8 cellular contexts compared by ENCODE assay signal in genomic region chr11:119018074-119018938, GRCh38. TPM values are rescaled to one million over a fixed set of nuclear protein-coding genes. Genes with fewer than 3 reads are reported as not detected.
DNase-seq lines count a peak whose midpoint lies in the region; ATAC-seq and TF ChIP-seq lines count a peak whose summit lies in the region.

TSS of gene RPS25 (minus strand) at chr11:119018343. CDS start at chr11:119018284, 59 bp downstream.
TSS of gene TRAPPC4 (plus strand) at chr11:119018766. CDS start at chr11:119018796, 30 bp downstream.

- H3K4me3 ChIP-seq in IMR-90 (ENCODE audit: insufficient read depth, low read depth, low read length) (peak within 1 kb of the TSS; percentile 90), epithelial cell of esophagus (ENCODE audit: low read length) (peak within 1 kb of the TSS; percentile 97), mononuclear cell (ENCODE audit: low read length) (peak within 1 kb of the TSS; percentile 82)

- WGBS in IMR-90 (ENCODE audit: extremely low coverage in 2 of 2, insufficient read length in 1 of 2), 2 experiments: 0% methylated on average over 42 of the region's 63 CpGs; no CpG with 5 or more reads in 1 of the 2 experiments

- dilution Hi-C loops in IMR-90 (cut with HindIII; ENCODE audit: low sequenced_read_pairs, unreplicated experiment): no loop called here

- H3K36me3 ChIP-seq in IMR-90 (ENCODE audit: control insufficient read depth, insufficient read depth, low read length): peaks cover 33% of the 10 kb centered on the region

- peak within 1 kb of the TSS; percentile 75 for H3K18ac ChIP-seq in IMR-90 (ENCODE audit: low read depth, low read length)

- no peaks in the 10 kb centered on the region for H3K27me3 ChIP-seq in IMR-90 (ENCODE audit: control insufficient read depth, insufficient read depth, low read length)
- no peaks in the 10 kb centered on the region for H3K27me3 ChIP-seq in mononuclear cell (ENCODE audit: insufficient read depth, low read length)

- POLR2A ChIA-PET in IMR-90 (lab: Charles Lee; ENCODE audit: unreplicated experiment): interaction anchor here (0.7 kb wide), 1 partner anchor 13 kb away, joined by 3 read pairs; no protein-coding TSS in a partner anchor

- H4K91ac ChIP-seq in IMR-90 (ENCODE audit: insufficient read depth, low read depth, low read length): peak within 1 kb of the TSS; percentile 96

- peak within 1 kb of the TSS; percentile 88 for H3K27ac ChIP-seq in IMR-90 (ENCODE audit: insufficient read depth, low read length)

- H3K4me1 ChIP-seq in IMR-90 (ENCODE audit: control insufficient read depth, insufficient read depth, low read length): peaks cover 5% of the 10 kb centered on the region
- H3K4me1 ChIP-seq in mononuclear cell (ENCODE audit: insufficient read depth, low read length): peaks cover 35% of the 10 kb centered on the region

- H3K14ac ChIP-seq in IMR-90 (replicated peaks; ENCODE audit: low read depth, low read length): peak within 1 kb of the TSS; percentile 100

- CTCF ChIA-PET in IMR-90 (lab: Yijun Ruan, JAX): no interaction called here

- peak within 1 kb of the TSS; percentile 97 for H3K4ac ChIP-seq in IMR-90 (ENCODE audit: low read depth, low read length)

- peak within 1 kb of the TSS; percentile 96 for H2AK5ac ChIP-seq in IMR-90 (ENCODE audit: low read depth, low read length)

- BruUV-seq in IMR-90 (replicated peaks; lab: Mats Ljungman, UMichigan): no TSS peak

- H3K9ac ChIP-seq in IMR-90 (ENCODE audit: low read depth, low read length): peak within 1 kb of the TSS; percentile 96

- peak; percentile 89 for TF ChIP-seq POLR2A in IMR-90 (IDR thresholded peaks at IDR 0.05; ENCODE audit: low read depth, low read length)

- H2AK9ac ChIP-seq in IMR-90 (replicated peaks; ENCODE audit: low read depth, low read length, poor library complexity): peak within 1 kb of the TSS; percentile 99

- ATAC-seq in GM21528 (IDR thresholded peaks at IDR 0.05; ENCODE audit: low FRiP score, unreplicated experiment): peak; percentile 85
- ATAC-seq in IMR-90 (ENCODE audit: low read depth): peak; percentile 93

- peak within 1 kb of the TSS; percentile 89 for H3K4me2 ChIP-seq in IMR-90 (ENCODE audit: low read depth, low read length)

- peak within 1 kb of the TSS; percentile 98 for H3K23ac ChIP-seq in IMR-90 (ENCODE audit: low read depth, low read length)

- H4K8ac ChIP-seq in IMR-90 (ENCODE audit: low read depth in 2 of 2, low read length in 2 of 2): peak within 1 kb of the TSS; percentile 89 to 100

- DNase-seq in DMS 273 (lab: John Stamatoyannopoulos, UW; ENCODE audit: unreplicated experiment) (peak; percentile 96), IMR-90 (peak; percentile 95), OCI-M1 (lab: John Stamatoyannopoulos, UW) (peak; percentile 99), activated T-cell treated with anti-CD3 and anti-CD28 coated beads for 24 hours (ENCODE audit: low read depth) (peak; percentile 90), epithelial cell of esophagus (ENCODE audit: low read depth) (peak; percentile 98)
- peak; percentile 86 to 90 for DNase-seq in stimulated activated CD8-positive, alpha-beta memory T cell treated with anti-CD3 and anti-CD28 coated beads, Interleukin-4, amount 100 ng/mL, for 1 hour (ENCODE audit: low read depth in 2 of 2, low spot score in 1 of 2)

- H4K5ac ChIP-seq in IMR-90 (ENCODE audit: low read depth, low read length): peak within 1 kb of the TSS; percentile 98

- H4K20me1 ChIP-seq in IMR-90 (ENCODE audit: insufficient read depth, low read length): peaks cover 37% of the 10 kb centered on the region

- peak within 1 kb of the TSS; percentile 90 for H2BK5ac ChIP-seq in IMR-90 (ENCODE audit: low read depth, low read length, poor library complexity, severe bottlenecking)

- peak within 1 kb of the TSS; percentile 79; the same call in 1 of the 2 replicates for H2BK120ac ChIP-seq in IMR-90 (ENCODE audit: low read depth, low read length)

- TF ChIP-seq CTCF in IMR-90 (conservative IDR thresholded peaks at IDR 0.05; ENCODE audit: low read depth, low read length) (0 out of 2 replicates have a peak, but pooled peaks have one; percentile 2), epithelial cell of esophagus (IDR thresholded peaks at IDR 0.05; ENCODE audit: insufficient read depth, low read depth, low read length, missing control alignments) (no peak)

- intact Hi-C loops in IMR-90 (cut with micrococcal nuclease): no loop called here

- peaks cover 3% of the 10 kb centered on the region; the same call in 1 of the 2 replicates for H3K9me1 ChIP-seq in IMR-90 (ENCODE audit: insufficient read depth, low read length)

- H2AFZ ChIP-seq in IMR-90 (replicated peaks; ENCODE audit: low read length, poor library complexity): peak within 1 kb of the TSS; percentile 100

- no peak for TF ChIP-seq RAD21 in IMR-90 (IDR thresholded peaks at IDR 0.05; ENCODE audit: low read length)

- peak within 1 kb of the TSS; percentile 81; the same call in 1 of the 3 replicates for H2BK15ac ChIP-seq in IMR-90 (ENCODE audit: low read depth, low read length)

- in situ Hi-C loops in IMR-90 (cut with MboI; ENCODE audit: low sequenced_read_pairs): no loop called here

- H3K9me3 ChIP-seq in IMR-90 (ENCODE audit: control insufficient read depth, insufficient read depth, low read length) (no peaks in the 10 kb centered on the region), mononuclear cell (ENCODE audit: low read depth, low read length) (no peaks in the 10 kb centered on the region)

- H3K79me1 ChIP-seq in IMR-90 (ENCODE audit: low read depth in 1 of 2, low read length in 2 of 2): peaks cover 18 to 64% of the 10 kb centered on the region in 2 experiments

- peak within 1 kb of the TSS; percentile 74; the same call in 1 of the 2 replicates for H2BK20ac ChIP-seq in IMR-90 (ENCODE audit: low read depth, low read length)

- H3K56ac ChIP-seq in IMR-90 (ENCODE audit: extremely low read depth, insufficient read depth, low read length): peak within 1 kb of the TSS; percentile 89

TF ChIP-seq in IMR-90, 13 proteins besides CTCF, POLR2A, EP300 and RAD21:
- TF ChIP-seq FOS (IDR thresholded peaks at IDR 0.05; ENCODE audit: low read depth, low read length): no peak
- TF ChIP-seq MAZ (IDR thresholded peaks at IDR 0.05; ENCODE audit: borderline replicate concordance, low read depth, low read length): peak; percentile 85; the same call in 1 of the 2 replicates
- TF ChIP-seq RCOR1 (IDR thresholded peaks at IDR 0.05; ENCODE audit: insufficient replicate concordance, low read length): peak; percentile 90
- TF ChIP-seq MXI1 (IDR thresholded peaks at IDR 0.05; ENCODE audit: borderline replicate concordance, low read depth, low read length): 0 out of 2 replicates have a peak, but pooled peaks have one; percentile 5
TF ChIP-seq in IMR-90: peak in this region for 3.

RNA-seq across cellular contexts. Expression of gene RPS25, which starts in this region (rescaled TPM):
- total RNA-seq in IMR-90 (2012; rRNA removed) (727 and 842 TPM in 2 replicates), mononuclear cell (4,016 TPM)
- polyA plus RNA-seq in IMR-90 (2012; rRNA removed): 905 and 1,237 TPM in 2 replicates
- polyA plus RNA-seq in IMR-90 (2012; cell fraction: cytosol; rRNA removed): 303 and 612 TPM in 2 replicates
- 63.8 and 509 TPM in 2 replicates for polyA plus RNA-seq in IMR-90 (2012; cell fraction: nucleus; rRNA removed; ENCODE audit: low replicate concordance)

RNA-seq across cellular contexts. Expression of gene TRAPPC4, which starts in this region (rescaled TPM):
- 102 and 151 TPM in 2 replicates for total RNA-seq in IMR-90 (2012; rRNA removed)
- polyA plus RNA-seq in IMR-90 (2012; rRNA removed): 162 and 253 TPM in 2 replicates
- polyA plus RNA-seq in IMR-90 (2012; cell fraction: cytosol; rRNA removed): 74.8 and 107 TPM in 2 replicates
- polyA plus RNA-seq in IMR-90 (2012; cell fraction: nucleus; rRNA removed; ENCODE audit: low replicate concordance): 52.9 and 66.6 TPM in 2 replicates
- total RNA-seq in mononuclear cell: 54.5 TPM

Comparison
In these comparisons a context has a peak if more than half of its experiments do, and no peak if none do; other contexts are left out.
1. Peak in every context shown above with its lines: DNase-seq, ATAC-seq, H3K4me3 ChIP-seq and H3K27ac ChIP-seq.